Comparison of ENCODE assay signal across 1 cellular context in the genomic region with DNA sequence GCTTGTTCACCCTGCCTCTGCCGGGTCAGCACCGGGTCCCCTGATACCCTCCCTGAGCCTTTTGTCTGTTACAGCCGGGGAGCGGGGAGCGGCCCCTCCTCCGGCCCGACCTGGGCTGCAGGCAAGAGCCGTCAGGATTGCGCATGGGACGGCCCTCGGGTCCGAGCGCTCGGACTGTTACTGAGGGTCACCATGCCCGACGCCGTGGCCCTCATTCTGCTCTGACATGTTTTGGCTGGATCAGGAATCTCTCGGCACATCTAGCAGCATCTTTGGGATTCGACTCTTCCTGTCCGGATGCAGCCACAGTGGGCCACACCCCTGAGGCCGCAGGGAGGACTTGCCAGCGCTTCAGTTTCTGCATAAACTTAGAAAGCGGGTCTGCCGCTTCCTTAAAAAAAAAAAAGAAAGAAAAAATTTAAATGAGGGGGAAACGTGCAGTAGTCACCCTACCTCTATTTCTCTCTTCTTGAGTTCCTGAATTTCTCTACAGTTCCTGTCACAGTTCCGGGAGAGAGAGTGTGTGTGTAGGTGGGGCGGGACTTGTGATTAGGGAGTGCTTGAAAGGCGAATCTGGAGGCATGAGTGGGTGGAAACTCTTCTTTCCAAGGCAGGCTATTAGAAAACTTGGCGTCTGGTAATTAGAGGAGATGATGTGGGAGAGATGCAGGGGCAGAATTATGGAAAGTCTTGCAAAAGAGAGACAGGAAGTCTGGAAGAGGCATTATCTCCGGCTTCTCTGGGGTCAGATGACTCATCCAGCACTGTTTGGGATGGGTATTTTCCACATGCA.
A peak's percentile ranks its signal among the peaks of the same experiment; 100 is the strongest.
TF ChIP-seq lines count a peak whose summit lies in the region.

No MANE protein-coding gene starts in this region.

TF ChIP-seq in HepG2, 621 proteins besides CTCF, POLR2A, EP300 and RAD21 (continued from another document and continues in another):
- TF ChIP-seq, protein P1, sequence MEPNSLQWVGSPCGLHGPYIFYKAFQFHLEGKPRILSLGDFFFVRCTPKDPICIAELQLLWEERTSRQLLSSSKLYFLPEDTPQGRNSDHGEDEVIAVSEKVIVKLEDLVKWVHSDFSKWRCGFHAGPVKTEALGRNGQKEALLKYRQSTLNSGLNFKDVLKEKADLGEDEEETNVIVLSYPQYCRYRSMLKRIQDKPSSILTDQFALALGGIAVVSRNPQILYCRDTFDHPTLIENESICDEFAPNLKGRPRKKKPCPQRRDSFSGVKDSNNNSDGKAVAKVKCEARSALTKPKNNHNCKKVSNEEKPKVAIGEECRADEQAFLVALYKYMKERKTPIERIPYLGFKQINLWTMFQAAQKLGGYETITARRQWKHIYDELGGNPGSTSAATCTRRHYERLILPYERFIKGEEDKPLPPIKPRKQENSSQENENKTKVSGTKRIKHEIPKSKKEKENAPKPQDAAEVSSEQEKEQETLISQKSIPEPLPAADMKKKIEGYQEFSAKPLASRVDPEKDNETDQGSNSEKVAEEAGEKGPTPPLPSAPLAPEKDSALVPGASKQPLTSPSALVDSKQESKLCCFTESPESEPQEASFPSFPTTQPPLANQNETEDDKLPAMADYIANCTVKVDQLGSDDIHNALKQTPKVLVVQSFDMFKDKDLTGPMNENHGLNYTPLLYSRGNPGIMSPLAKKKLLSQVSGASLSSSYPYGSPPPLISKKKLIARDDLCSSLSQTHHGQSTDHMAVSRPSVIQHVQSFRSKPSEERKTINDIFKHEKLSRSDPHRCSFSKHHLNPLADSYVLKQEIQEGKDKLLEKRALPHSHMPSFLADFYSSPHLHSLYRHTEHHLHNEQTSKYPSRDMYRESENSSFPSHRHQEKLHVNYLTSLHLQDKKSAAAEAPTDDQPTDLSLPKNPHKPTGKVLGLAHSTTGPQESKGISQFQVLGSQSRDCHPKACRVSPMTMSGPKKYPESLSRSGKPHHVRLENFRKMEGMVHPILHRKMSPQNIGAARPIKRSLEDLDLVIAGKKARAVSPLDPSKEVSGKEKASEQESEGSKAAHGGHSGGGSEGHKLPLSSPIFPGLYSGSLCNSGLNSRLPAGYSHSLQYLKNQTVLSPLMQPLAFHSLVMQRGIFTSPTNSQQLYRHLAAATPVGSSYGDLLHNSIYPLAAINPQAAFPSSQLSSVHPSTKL (CRISPR knock-in tag; IDR thresholded peaks at IDR 0.05): peak; percentile 39
- TF ChIP-seq, protein P2, sequence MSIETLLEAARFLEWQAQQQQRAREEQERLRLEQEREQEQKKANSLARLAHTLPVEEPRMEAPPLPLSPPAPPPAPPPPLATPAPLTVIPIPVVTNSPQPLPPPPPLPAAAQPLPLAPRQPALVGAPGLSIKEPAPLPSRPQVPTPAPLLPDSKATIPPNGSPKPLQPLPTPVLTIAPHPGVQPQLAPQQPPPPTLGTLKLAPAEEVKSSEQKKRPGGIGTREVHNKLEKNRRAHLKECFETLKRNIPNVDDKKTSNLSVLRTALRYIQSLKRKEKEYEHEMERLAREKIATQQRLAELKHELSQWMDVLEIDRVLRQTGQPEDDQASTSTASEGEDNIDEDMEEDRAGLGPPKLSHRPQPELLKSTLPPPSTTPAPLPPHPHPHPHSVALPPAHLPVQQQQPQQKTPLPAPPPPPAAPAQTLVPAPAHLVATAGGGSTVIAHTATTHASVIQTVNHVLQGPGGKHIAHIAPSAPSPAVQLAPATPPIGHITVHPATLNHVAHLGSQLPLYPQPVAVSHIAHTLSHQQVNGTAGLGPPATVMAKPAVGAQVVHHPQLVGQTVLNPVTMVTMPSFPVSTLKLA (IDR thresholded peaks at IDR 0.05): no peak
- TF ChIP-seq KDM3A (CRISPR knock-in tag; IDR thresholded peaks at IDR 0.05; ENCODE audit: low read depth) (no peak), ZKSCAN5 (CRISPR knock-in tag; IDR thresholded peaks at IDR 0.05) (peak; percentile 23; the same call in 1 of the 2 replicates), ZNF549 (CRISPR knock-in tag; IDR thresholded peaks at IDR 0.05) (peak; percentile 34; the same call in 1 of the 2 replicates), ZNF331 (CRISPR knock-in tag; IDR thresholded peaks at IDR 0.05) (no peak), CREM (IDR thresholded peaks at IDR 0.05) (0 out of 2 replicates have a peak, but pooled peaks have one; percentile 28), CREM (CRISPR knock-in tag; IDR thresholded peaks at IDR 0.05) (no peak), ZNF556 (CRISPR knock-in tag; IDR thresholded peaks at IDR 0.05; ENCODE audit: borderline replicate concordance) (no peak), ZFP90 (CRISPR knock-in tag; IDR thresholded peaks at IDR 0.05; ENCODE audit: borderline replicate concordance) (peak; percentile 52; the same call in 1 of the 2 replicates), ZNF567 (CRISPR knock-in tag; IDR thresholded peaks at IDR 0.05; ENCODE audit: borderline replicate concordance) (0 out of 2 replicates have a peak, but pooled peaks have one; percentile 7), ZFP62 (CRISPR knock-in tag; IDR thresholded peaks at IDR 0.05) (0 out of 2 replicates have a peak, but pooled peaks have one; percentile 60), SAP130 (CRISPR knock-in tag; IDR thresholded peaks at IDR 0.05; ENCODE audit: low read depth) (peak; percentile 49; the same call in 1 of the 2 replicates), ZNF562 (CRISPR knock-in tag; IDR thresholded peaks at IDR 0.05; ENCODE audit: borderline replicate concordance) (no peak), ZNF329 (CRISPR knock-in tag; IDR thresholded peaks at IDR 0.05; ENCODE audit: low read depth) (0 out of 2 replicates have a peak, but pooled peaks have one; percentile 52), MAFF (IDR thresholded peaks at IDR 0.05; ENCODE audit: low read depth, low read length) (no peak), KLF12 (CRISPR knock-in tag; IDR thresholded peaks at IDR 0.05; ENCODE audit: borderline replicate concordance) (peak; percentile 26; the same call in 1 of the 2 replicates), PTBP1 (IDR thresholded peaks at IDR 0.05; ENCODE audit: low read depth, low read length, poor library complexity, severe bottlenecking) (no peak), ZNF777 (CRISPR knock-in tag; IDR thresholded peaks at IDR 0.05) (peak; percentile 69), ZNF468 (CRISPR knock-in tag; IDR thresholded peaks at IDR 0.05) (0 out of 2 replicates have a peak, but pooled peaks have one; percentile 37), TCF12 (IDR thresholded peaks at IDR 0.05) (no peak), TCF12 (CRISPR knock-in tag; IDR thresholded peaks at IDR 0.05) (0 out of 2 replicates have a peak, but pooled peaks have one; percentile 2), SMAD9 (CRISPR knock-in tag; IDR thresholded peaks at IDR 0.05) (0 out of 2 replicates have a peak, but pooled peaks have one; percentile 46), ZNF234 (CRISPR knock-in tag; conservative IDR thresholded peaks at IDR 0.05) (0 out of 2 replicates have a peak, but pooled peaks have one; percentile 1), ZNF598 (CRISPR knock-in tag; IDR thresholded peaks at IDR 0.05; ENCODE audit: borderline replicate concordance) (peak; percentile 2; the same call in 1 of the 2 replicates), ELF1 (CRISPR knock-in tag; IDR thresholded peaks at IDR 0.05) (peak; percentile 68), KLF9 (CRISPR knock-in tag; IDR thresholded peaks at IDR 0.05; ENCODE audit: low read depth) (peak; percentile 17; the same call in 1 of the 2 replicates), IKZF4 (CRISPR knock-in tag; IDR thresholded peaks at IDR 0.05; ENCODE audit: borderline replicate concordance, low read depth, not compliant biosample characterization) (peak; percentile 3), ZSCAN12 (CRISPR knock-in tag; IDR thresholded peaks at IDR 0.05) (peak; percentile 4; the same call in 1 of the 2 replicates), CEBPG (CRISPR knock-in tag; IDR thresholded peaks at IDR 0.05) (peak; percentile 7; the same call in 1 of the 2 replicates), CREB1 (IDR thresholded peaks at IDR 0.05) (no peak), CREB1 (CRISPR knock-in tag; IDR thresholded peaks at IDR 0.05) (peak; percentile 40; the same call in 1 of the 2 replicates), GATAD2A (CRISPR knock-in tag; IDR thresholded peaks at IDR 0.05) (peak; percentile 52; the same call in 1 of the 2 replicates), FOXJ3 (CRISPR knock-in tag; IDR thresholded peaks at IDR 0.05; ENCODE audit: borderline replicate concordance) (0 out of 2 replicates have a peak, but pooled peaks have one; percentile 12), KAT8 (CRISPR knock-in tag; IDR thresholded peaks at IDR 0.05) (peak; percentile 62), FOSL2 (CRISPR knock-in tag; IDR thresholded peaks at IDR 0.05) (peak; percentile 94), DMAP1 (CRISPR knock-in tag; IDR thresholded peaks at IDR 0.05) (0 out of 2 replicates have a peak, but pooled peaks have one; percentile 46), SIN3A (IDR thresholded peaks at IDR 0.05; ENCODE audit: borderline replicate concordance, low read depth, low read length) (peak; percentile 60; the same call in 1 of the 2 replicates), GFI1 (CRISPR knock-in tag; IDR thresholded peaks at IDR 0.05; ENCODE audit: borderline replicate concordance) (peak; percentile 44; the same call in 1 of the 2 replicates)
- TF ChIP-seq, protein P3, sequence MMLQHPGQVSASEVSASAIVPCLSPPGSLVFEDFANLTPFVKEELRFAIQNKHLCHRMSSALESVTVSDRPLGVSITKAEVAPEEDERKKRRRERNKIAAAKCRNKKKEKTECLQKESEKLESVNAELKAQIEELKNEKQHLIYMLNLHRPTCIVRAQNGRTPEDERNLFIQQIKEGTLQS (CRISPR knock-in tag; IDR thresholded peaks at IDR 0.05): peak; percentile 58; the same call in 1 of the 2 replicates
- TF ChIP-seq, protein P4, sequence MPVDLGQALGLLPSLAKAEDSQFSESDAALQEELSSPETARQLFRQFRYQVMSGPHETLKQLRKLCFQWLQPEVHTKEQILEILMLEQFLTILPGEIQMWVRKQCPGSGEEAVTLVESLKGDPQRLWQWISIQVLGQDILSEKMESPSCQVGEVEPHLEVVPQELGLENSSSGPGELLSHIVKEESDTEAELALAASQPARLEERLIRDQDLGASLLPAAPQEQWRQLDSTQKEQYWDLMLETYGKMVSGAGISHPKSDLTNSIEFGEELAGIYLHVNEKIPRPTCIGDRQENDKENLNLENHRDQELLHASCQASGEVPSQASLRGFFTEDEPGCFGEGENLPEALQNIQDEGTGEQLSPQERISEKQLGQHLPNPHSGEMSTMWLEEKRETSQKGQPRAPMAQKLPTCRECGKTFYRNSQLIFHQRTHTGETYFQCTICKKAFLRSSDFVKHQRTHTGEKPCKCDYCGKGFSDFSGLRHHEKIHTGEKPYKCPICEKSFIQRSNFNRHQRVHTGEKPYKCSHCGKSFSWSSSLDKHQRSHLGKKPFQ (CRISPR knock-in tag; IDR thresholded peaks at IDR 0.05; ENCODE audit: insufficient replicate concordance): peak; percentile 79
- TF ChIP-seq, protein P5, sequence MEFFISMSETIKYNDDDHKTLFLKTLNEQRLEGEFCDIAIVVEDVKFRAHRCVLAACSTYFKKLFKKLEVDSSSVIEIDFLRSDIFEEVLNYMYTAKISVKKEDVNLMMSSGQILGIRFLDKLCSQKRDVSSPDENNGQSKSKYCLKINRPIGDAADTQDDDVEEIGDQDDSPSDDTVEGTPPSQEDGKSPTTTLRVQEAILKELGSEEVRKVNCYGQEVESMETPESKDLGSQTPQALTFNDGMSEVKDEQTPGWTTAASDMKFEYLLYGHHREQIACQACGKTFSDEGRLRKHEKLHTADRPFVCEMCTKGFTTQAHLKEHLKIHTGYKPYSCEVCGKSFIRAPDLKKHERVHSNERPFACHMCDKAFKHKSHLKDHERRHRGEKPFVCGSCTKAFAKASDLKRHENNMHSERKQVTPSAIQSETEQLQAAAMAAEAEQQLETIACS (CRISPR knock-in tag; IDR thresholded peaks at IDR 0.05): peak; percentile 9; the same call in 1 of the 2 replicates
- TF ChIP-seq, protein P6, sequence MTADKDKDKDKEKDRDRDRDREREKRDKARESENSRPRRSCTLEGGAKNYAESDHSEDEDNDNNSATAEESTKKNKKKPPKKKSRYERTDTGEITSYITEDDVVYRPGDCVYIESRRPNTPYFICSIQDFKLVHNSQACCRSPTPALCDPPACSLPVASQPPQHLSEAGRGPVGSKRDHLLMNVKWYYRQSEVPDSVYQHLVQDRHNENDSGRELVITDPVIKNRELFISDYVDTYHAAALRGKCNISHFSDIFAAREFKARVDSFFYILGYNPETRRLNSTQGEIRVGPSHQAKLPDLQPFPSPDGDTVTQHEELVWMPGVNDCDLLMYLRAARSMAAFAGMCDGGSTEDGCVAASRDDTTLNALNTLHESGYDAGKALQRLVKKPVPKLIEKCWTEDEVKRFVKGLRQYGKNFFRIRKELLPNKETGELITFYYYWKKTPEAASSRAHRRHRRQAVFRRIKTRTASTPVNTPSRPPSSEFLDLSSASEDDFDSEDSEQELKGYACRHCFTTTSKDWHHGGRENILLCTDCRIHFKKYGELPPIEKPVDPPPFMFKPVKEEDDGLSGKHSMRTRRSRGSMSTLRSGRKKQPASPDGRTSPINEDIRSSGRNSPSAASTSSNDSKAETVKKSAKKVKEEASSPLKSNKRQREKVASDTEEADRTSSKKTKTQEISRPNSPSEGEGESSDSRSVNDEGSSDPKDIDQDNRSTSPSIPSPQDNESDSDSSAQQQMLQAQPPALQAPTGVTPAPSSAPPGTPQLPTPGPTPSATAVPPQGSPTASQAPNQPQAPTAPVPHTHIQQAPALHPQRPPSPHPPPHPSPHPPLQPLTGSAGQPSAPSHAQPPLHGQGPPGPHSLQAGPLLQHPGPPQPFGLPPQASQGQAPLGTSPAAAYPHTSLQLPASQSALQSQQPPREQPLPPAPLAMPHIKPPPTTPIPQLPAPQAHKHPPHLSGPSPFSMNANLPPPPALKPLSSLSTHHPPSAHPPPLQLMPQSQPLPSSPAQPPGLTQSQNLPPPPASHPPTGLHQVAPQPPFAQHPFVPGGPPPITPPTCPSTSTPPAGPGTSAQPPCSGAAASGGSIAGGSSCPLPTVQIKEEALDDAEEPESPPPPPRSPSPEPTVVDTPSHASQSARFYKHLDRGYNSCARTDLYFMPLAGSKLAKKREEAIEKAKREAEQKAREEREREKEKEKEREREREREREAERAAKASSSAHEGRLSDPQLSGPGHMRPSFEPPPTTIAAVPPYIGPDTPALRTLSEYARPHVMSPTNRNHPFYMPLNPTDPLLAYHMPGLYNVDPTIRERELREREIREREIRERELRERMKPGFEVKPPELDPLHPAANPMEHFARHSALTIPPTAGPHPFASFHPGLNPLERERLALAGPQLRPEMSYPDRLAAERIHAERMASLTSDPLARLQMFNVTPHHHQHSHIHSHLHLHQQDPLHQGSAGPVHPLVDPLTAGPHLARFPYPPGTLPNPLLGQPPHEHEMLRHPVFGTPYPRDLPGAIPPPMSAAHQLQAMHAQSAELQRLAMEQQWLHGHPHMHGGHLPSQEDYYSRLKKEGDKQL (CRISPR knock-in tag; IDR thresholded peaks at IDR 0.05; ENCODE audit: low read depth): 0 out of 2 replicates have a peak, but pooled peaks have one; percentile 28
- TF ChIP-seq, protein P7, sequence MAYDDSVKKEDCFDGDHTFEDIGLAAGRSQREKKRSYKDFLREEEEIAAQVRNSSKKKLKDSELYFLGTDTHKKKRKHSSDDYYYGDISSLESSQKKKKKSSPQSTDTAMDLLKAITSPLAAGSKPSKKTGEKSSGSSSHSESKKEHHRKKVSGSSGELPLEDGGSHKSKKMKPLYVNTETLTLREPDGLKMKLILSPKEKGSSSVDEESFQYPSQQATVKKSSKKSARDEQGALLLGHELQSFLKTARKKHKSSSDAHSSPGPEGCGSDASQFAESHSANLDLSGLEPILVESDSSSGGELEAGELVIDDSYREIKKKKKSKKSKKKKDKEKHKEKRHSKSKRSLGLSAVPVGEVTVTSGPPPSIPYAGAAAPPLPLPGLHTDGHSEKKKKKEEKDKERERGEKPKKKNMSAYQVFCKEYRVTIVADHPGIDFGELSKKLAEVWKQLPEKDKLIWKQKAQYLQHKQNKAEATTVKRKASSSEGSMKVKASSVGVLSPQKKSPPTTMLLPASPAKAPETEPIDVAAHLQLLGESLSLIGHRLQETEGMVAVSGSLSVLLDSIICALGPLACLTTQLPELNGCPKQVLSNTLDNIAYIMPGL (CRISPR knock-in tag; IDR thresholded peaks at IDR 0.05; ENCODE audit: borderline replicate concordance in 1 of 2, low read depth in 1 of 2): peak; percentile 2 to 53; a peak in 1 of 4 replicates
